Comparison of ENCODE assay signal across 8 cellular contexts in genomic region chr6:107460074-107460631, GRCh38. TPM values are rescaled to one million over a fixed set of nuclear protein-coding genes. Genes with fewer than 3 reads are reported as not detected.
DNase-seq lines count a peak whose midpoint lies in the region; ATAC-seq and TF ChIP-seq lines count a peak whose summit lies in the region.

No MANE protein-coding gene starts in this region.

- peak overlapping the region; percentile 95 for H3K9ac ChIP-seq in adipocyte (ENCODE audit: low read length)

- no peak for TF ChIP-seq CTCF in AG09309 (IDR thresholded peaks at IDR 0.05; ENCODE audit: control insufficient read depth, insufficient read depth, low read depth, low read length, missing control alignments)
- TF ChIP-seq CTCF in kidney epithelial cell (IDR thresholded peaks at IDR 0.05; ENCODE audit: insufficient read depth, low read length, poor library complexity, severe bottlenecking) = no peak
- TF ChIP-seq CTCF in GM10266 (IDR thresholded peaks at IDR 0.05; ENCODE audit: control insufficient read depth, insufficient read depth, low read depth, missing control alignments) = no peak

- H3K9me3 ChIP-seq in adipocyte (ENCODE audit: control insufficient read depth, low read length) = no peaks in the 10 kb centered on the region

- DNase-seq in AG09309 (ENCODE audit: low read depth) (no peak), adipocyte (ENCODE audit: low read depth) (no peak), kidney epithelial cell (ENCODE audit: low read depth) (no peak), superior temporal gyrus (ENCODE audit: extremely low spot score) (peak; percentile 61), GM10266 (ENCODE audit: extremely low spot score) (no peak)
- DNase-seq in Jurkat, Clone E6-1 (ENCODE audit: low read depth, low spot score) = no peak

- peak overlapping the region; percentile 99 for H3K4me3 ChIP-seq in AG09309 (ENCODE audit: control insufficient read depth, low read depth, low read length)
- H3K4me3 ChIP-seq in Jurkat, Clone E6-1 (ENCODE audit: low read length) = peak overlapping the region; percentile 97
- H3K4me3 ChIP-seq in adipocyte (ENCODE audit: low read length) = peak overlapping the region; percentile 93
- H3K4me3 ChIP-seq in kidney epithelial cell (ENCODE audit: low read depth, low read length) = peak overlapping the region; percentile 63

- H3K36me3 ChIP-seq in adipocyte (ENCODE audit: control insufficient read depth, insufficient read depth, low read length, severe bottlenecking) (no peaks in the 10 kb centered on the region), kidney epithelial cell (ENCODE audit: control insufficient read depth, insufficient read depth, low read length) (no peaks in the 10 kb centered on the region)

- peaks cover 10% of the 10 kb centered on the region for H3K4me1 ChIP-seq in adipocyte (ENCODE audit: control insufficient read depth, insufficient read depth, low read length)

- H3K27me3 ChIP-seq in adipocyte (replicated peaks; ENCODE audit: control insufficient read depth, insufficient read depth, low read length) (no peaks in the 10 kb centered on the region), kidney epithelial cell (ENCODE audit: control insufficient read depth, insufficient read depth, low read length) (no peaks in the 10 kb centered on the region)

- ATAC-seq in HG03196 (IDR thresholded peaks at IDR 0.05; ENCODE audit: unreplicated experiment) = no peak
- ATAC-seq in GM21528 (IDR thresholded peaks at IDR 0.05; ENCODE audit: low FRiP score, unreplicated experiment) = no peak

RNA-seq across cellular contexts. Expression of gene PDSS2, which starts 0.8 kb away (rescaled TPM):
- polyA plus RNA-seq in Jurkat, Clone E6-1 (2012; ENCODE audit: insufficient read depth, insufficient read length) = 11.0 TPM
- 13.4 and 18.1 TPM in 2 replicates for total RNA-seq in kidney epithelial cell

RNA-seq across cellular contexts. Expression of gene SOBP, which starts 29.8 kb away (rescaled TPM):
- 2.7 TPM for polyA plus RNA-seq in Jurkat, Clone E6-1 (2012; ENCODE audit: insufficient read depth, insufficient read length)
- 1.2 and 1.8 TPM in 2 replicates for total RNA-seq in kidney epithelial cell
